In the genomic region with DNA sequence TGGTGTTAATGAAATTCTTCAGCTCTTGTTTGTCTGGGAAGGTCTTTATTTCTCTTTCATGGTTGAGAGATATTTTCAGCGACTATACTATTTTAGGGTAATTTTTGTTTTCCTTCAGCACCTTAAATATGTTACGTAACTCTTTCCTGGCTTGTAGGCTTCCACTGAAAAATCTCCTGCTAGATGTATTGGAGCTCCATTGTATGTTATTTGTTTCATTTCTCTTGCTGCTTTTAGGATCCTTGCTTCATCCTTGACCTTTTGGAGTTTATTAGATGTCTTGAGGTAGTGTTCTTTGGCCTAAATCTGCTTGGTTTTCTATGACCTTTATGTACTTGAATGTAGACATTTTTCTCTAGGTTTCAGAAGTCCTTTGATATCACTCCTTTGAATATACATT, we compare ENCODE assay signal across 9 cellular contexts.
"Had no signal": no experiment of that assay in that cellular context is flagged by ENCODE, and none has a peak within 500 bp of the region (broad histone marks: within the 10 kb centered on the region; RNA-seq: fewer than 3 reads in every experiment).

No MANE protein-coding gene starts in this region.

- H2AFZ ChIP-seq: GM23248 had no signal

- H3K9me3 ChIP-seq: HAP-1 had no signal

- H3K9ac ChIP-seq: GM23248 had no signal

- H3K4me3 ChIP-seq: GM23248, GM23338, HAP-1 had no signal

- ATAC-seq: GM23338, HCT116 had no signal

- H3K36me3 ChIP-seq: HAP-1 had no signal

- DNase-seq: GM23248, GOT3, H7, H9, HCEC 1CT, HFFc6 had no signal

- H3K4me2 ChIP-seq: GM23338 had no signal

- H3K27ac ChIP-seq: GM23248 had no signal
